2 cellular contexts compared by ENCODE assay signal in the genomic region with DNA sequence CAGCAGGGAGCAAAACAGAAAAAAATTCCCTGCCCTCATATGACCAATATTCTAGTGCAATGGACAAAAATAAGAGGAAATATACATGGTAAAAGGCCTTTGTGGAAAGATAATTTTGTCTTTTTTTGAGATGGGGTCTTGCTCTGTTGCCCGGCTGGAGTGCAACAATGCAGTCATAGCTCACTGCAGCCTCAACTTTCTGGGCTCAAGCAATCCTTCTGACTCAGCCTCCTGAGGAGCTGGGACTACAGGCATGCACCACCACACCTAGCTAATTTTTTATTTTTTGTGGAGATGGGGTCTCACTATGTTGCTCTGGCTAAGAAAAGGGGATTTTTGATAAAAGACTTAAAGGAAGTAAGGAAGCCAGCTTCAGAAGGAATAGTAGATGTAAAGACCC.
A peak's percentile ranks its signal among the peaks of the same experiment; 100 is the strongest.
TF ChIP-seq lines count a peak whose summit lies in the region.

No MANE protein-coding gene starts in this region.

TF ChIP-seq in WTC11, 78 proteins besides CTCF, POLR2A, EP300 and RAD21:
- TF ChIP-seq FOXK1 (CRISPR knock-in tag; IDR thresholded peaks at IDR 0.05) (no peak), ZNF121 (CRISPR knock-in tag; IDR thresholded peaks at IDR 0.05) (peak; percentile 54; the same call in 1 of the 2 replicates)

TF ChIP-seq in H1, 55 proteins besides CTCF, POLR2A, EP300 and RAD21:
- TF ChIP-seq, protein P1, sequence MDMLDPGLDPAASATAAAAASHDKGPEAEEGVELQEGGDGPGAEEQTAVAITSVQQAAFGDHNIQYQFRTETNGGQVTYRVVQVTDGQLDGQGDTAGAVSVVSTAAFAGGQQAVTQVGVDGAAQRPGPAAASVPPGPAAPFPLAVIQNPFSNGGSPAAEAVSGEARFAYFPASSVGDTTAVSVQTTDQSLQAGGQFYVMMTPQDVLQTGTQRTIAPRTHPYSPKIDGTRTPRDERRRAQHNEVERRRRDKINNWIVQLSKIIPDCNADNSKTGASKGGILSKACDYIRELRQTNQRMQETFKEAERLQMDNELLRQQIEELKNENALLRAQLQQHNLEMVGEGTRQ (IDR thresholded peaks at IDR 0.05; ENCODE audit: low read length), result no peak
- peak; percentile 40; the same call in 1 of the 2 replicates for TF ChIP-seq KDM1A (IDR thresholded peaks at IDR 0.05; ENCODE audit: borderline replicate concordance, low read length)
TF ChIP-seq in H1: peak in this region for 1.
